ENCODE assay signal across 24 cellular contexts in genomic region chrX:132077912-132078311, GRCh38. TPM values are rescaled to one million over a fixed set of nuclear protein-coding genes. Genes with fewer than 3 reads are reported as not detected.
"Had no signal": no experiment of that assay in that cellular context is flagged by ENCODE, and none has a peak within 500 bp of the region (broad histone marks: within the 10 kb centered on the region; RNA-seq: fewer than 3 reads in every experiment).

No MANE protein-coding gene starts in this region.

- H3K36me3 ChIP-seq: MG63 had no signal

- H3K9me2 ChIP-seq: SK-N-SH had no signal

- H3K9me3 ChIP-seq: MG63, SK-N-SH had no signal

- DNase-seq: IMR-90, Karpas-422, KG1, MG63, NCI-H1092, NCI-H1105 treated with DMSO at 0.1 percent for 48 hours, NCI-H1417 treated with DMSO at 0.1 percent for 48 hours, NCI-H146, NCI-H1694 treated with DMSO at 0.1 percent for 48 hours, NCI-H2029, NCI-H2081 treated with DMSO at 0.1 percent for 48 hours, NCI-H2171, NCI-H226, NCI-H446, NCI-H510A, NCI-H524 treated with DMSO at 0.1 percent for 48 hours, NCI-H69, NCI-H774, PC-3, SHP77, SK-N-SH had no signal

- ATAC-seq: Panc1, PC-3 had no signal

- H3K27ac ChIP-seq: RWPE1 had no signal

- H3K4me2 ChIP-seq: SK-N-SH had no signal

- H3K9ac ChIP-seq: SK-N-SH had no signal

- H3K4me3 ChIP-seq: MG63 had no signal

- H3K27me3 ChIP-seq: MG63 had no signal

RNA-seq across cellular contexts. Expression of gene FRMD7, which starts 49.9 kb away (rescaled TPM):
- total RNA-seq: HT-29, IMR-90 had no signal
- polyA plus RNA-seq: IMR-90, SK-N-SH had no signal
